34 cellular contexts compared by ENCODE assay signal in the genomic region with DNA sequence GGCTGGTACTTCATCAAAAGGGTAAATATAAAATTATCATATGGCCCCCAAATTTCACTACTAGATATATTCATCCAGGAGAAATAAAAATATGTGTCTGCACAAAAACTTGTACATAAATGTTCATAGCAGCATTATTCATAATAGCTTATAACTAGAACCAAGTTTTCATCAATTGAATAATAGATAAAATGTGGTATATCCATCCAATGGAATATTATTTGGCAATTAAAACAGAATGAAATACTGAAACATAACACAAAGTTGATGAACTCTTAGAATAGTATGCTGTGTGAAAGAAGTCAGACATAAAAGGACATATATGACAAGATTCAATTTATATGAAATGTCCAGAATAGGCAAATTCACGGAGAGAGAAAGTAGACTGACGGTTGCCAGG.
"Had no signal": no experiment of that assay in that cellular context is flagged by ENCODE, and none has a peak within 500 bp of the region (broad histone marks: within the 10 kb centered on the region; RNA-seq: fewer than 3 reads in every experiment).

No MANE protein-coding gene starts in this region.

- H3K27ac ChIP-seq: KMS-11 had no signal

- H3K9me3 ChIP-seq: MG63 had no signal

- DNase-seq: Karpas-422, Kasumi-1, KG1, MG63, MM.1S, MV-4-11, NCI-H1048, NCI-H1092, NCI-H1092 treated with DMSO at 0.1 percent for 48 hours, NCI-H1105, NCI-H1105 treated with DMSO at 0.1 percent for 48 hours, NCI-H1417, NCI-H1417 treated with DMSO at 0.1 percent for 48 hours, NCI-H1436, NCI-H1436 treated with DMSO at 0.1 percent for 48 hours, NCI-H146, NCI-H1694, NCI-H1694 treated with DMSO at 0.1 percent for 48 hours, NCI-H187, NCI-H187 treated with DMSO at 0.1 percent for 48 hours, NCI-H1930, NCI-H2029, NCI-H2029 treated with DMSO at 0.1 percent for 48 hours, NCI-H2081, NCI-H2081 treated with DMSO at 0.1 percent for 48 hours, NCI-H2107, NCI-H2171, NCI-H2171 treated with DMSO at 0.1 percent for 48 hours, NCI-H2227 treated with DMSO at 0.1 percent for 48 hours, NCI-H226, NCI-H345, NCI-H446, NCI-H446 treated with DMSO at 0.1 percent for 48 hours had no signal

- H3K9ac ChIP-seq: KMS-11 had no signal

- H3K36me3 ChIP-seq: MG63 had no signal

- H3K4me3 ChIP-seq: MG63 had no signal

- H3K4me2 ChIP-seq: KMS-11 had no signal

- H3K27me3 ChIP-seq: MG63 had no signal
